10 cellular contexts compared by ENCODE assay signal in the genomic region with DNA sequence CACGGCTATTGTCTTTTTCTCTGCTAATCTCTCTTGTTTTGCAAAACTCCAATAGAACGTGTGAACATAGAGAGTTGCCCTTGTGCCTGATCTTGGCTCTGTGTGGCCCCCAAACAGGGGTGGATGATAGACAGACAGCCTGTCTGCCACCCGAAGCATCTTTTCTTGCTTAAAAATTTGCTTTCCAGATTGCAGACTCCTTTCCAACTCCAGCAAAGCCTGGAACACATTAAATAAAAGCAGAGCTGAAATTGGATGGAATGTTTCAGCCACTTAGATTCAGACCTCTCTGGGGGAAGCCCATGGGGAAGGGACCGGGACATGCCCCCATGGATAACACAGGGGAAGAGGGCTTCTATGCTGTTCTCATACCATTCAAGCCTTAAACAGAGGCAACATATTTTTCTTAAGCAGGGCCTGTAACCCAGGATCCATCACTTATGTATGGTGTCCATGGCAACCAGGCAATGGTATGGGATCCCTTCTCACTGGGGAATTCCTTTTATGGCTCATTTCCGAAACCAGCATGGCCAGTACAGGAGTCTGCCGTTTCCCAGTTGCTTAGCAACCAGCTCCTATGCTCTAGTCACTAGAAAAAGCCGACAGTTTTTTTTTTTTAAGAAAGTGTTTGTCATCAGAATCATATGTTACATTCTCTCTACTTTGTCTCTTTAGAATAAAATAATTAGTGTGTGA.
DNase-seq lines count a peak whose midpoint lies in the region; ATAC-seq and TF ChIP-seq lines count a peak whose summit lies in the region.
"Had no signal": no experiment of that assay in that cellular context is flagged by ENCODE, and none has a peak within 500 bp of the region (broad histone marks: within the 10 kb centered on the region; RNA-seq: fewer than 3 reads in every experiment).

No MANE protein-coding gene starts in this region.

- no peaks in the 10 kb centered on the region for H3K9me2 ChIP-seq in SK-N-SH

- H4K20me1 ChIP-seq in SK-N-SH (ENCODE audit: insufficient read depth) = no peaks in the 10 kb centered on the region

- TF ChIP-seq RAD21 in SK-N-SH (IDR thresholded peaks at IDR 0.05; ENCODE audit: low read length) = no peak

- TF ChIP-seq CTCF in SK-N-SH (IDR thresholded peaks at IDR 0.05) (no peak), gastroesophageal sphincter (IDR thresholded peaks at IDR 0.05) (no peak)

- POLR2A ChIA-PET in SK-N-SH (lab: Yijun Ruan, JAX) = interaction anchor here (0.6 kb wide), 1 partner anchor 15 kb away, joined by 4 read pairs; no protein-coding TSS in a partner anchor

- WGBS in SK-N-SH (ENCODE audit: low lambda C conversion rate) = 31% methylated on average over 7 of the region's 7 CpGs
- 41 to 48% methylated on average over 7 of the region's 7 CpGs for WGBS in gastroesophageal sphincter (ENCODE audit: low coverage in 1 of 2), 2 donors

- peaks cover 5% of the 10 kb centered on the region for H3K4me1 ChIP-seq in ACC112 (ENCODE audit: control insufficient read depth, insufficient read depth, low read length, unreplicated experiment)
- peaks cover 9 to 26% of the 10 kb centered on the region in 2 experiments; a peak in 3 of 4 replicates for H3K4me1 ChIP-seq in SK-N-SH (ENCODE audit: control insufficient read depth in 1 of 2, insufficient read depth in 2 of 2, low read depth in 1 of 2, low read length in 1 of 2)
- H3K4me1 ChIP-seq in gastroesophageal sphincter = peaks cover 0 to 8% (median 0%) of the 10 kb centered on the region in 3 donors

- H2AFZ ChIP-seq in ACC112 (ENCODE audit: low read length, unreplicated experiment) = peak overlapping the region; percentile 92
- H2AFZ ChIP-seq in SK-N-SH (ENCODE audit: low read depth) = peak overlapping the region; percentile 53; the same call in 1 of the 2 replicates

- DNase-seq in HT-29 (ENCODE audit: low spot score) = peak; percentile 28
- DNase-seq in SK-N-SH = peak; percentile 81
- DNase-seq in hepatic stellate cell (ENCODE audit: low spot score) = peak; percentile 78
- no peak for DNase-seq in stimulated activated CD4-positive, alpha-beta T cell treated with anti-CD3 and anti-CD28 coated beads, Interleukin-1b, Interleukin-23, amount 100 ng/mL, for 48 hours
- DNase-seq in stimulated activated CD4-positive, alpha-beta T cell treated with anti-CD3 and anti-CD28 coated beads, Interleukin-2, amount 100 ng/mL, for 48 hours = no peak
- DNase-seq: stimulated activated CD4-positive, alpha-beta T cell treated with anti-CD3 and anti-CD28 coated beads, Interleukin-4, amount 100 ng/mL, for 24 hours had no signal

- H3K27ac ChIP-seq in ACC112 (ENCODE audit: low read depth, low read length) (no peak overlapping the region; the same call in 1 of the 2 replicates), SK-N-SH (ENCODE audit: low read depth in 2 of 2, low read length in 1 of 2) (peak overlapping the region; percentile 50 to 89; a peak in 3 of 4 replicates), gastroesophageal sphincter (no peak overlapping the region)
- H3K27ac ChIP-seq: C4-2B had no signal

- H3K79me2 ChIP-seq in ACC112 (ENCODE audit: control insufficient read depth, insufficient read depth, low read length, unreplicated experiment) (no peaks in the 10 kb centered on the region), SK-N-SH (ENCODE audit: insufficient read depth) (no peaks in the 10 kb centered on the region)

- TF ChIP-seq EP300 in SK-N-SH (IDR thresholded peaks at IDR 0.05; ENCODE audit: borderline replicate concordance in 1 of 2, low read depth in 1 of 2, low read length in 1 of 2) (no peak), gastroesophageal sphincter (IDR thresholded peaks at IDR 0.05) (no peak)

- ATAC-seq in HG02798 (IDR thresholded peaks at IDR 0.05; ENCODE audit: poor library complexity, unreplicated experiment) = no peak
- no peak for ATAC-seq in gastroesophageal sphincter

- no peaks in the 10 kb centered on the region for H3F3A ChIP-seq in SK-N-SH (replicated peaks; ENCODE audit: insufficient read depth)

- no peak overlapping the region for H3K4me3 ChIP-seq in ACC112 (ENCODE audit: low read depth, low read length)
- H3K4me3 ChIP-seq in SK-N-SH (ENCODE audit: low read depth in 2 of 2, low read length in 1 of 2) = no peak overlapping the region; a peak in 1 of 4 replicates
- H3K4me3 ChIP-seq in gastroesophageal sphincter = no peak overlapping the region

- no peak for TF ChIP-seq POLR2A in gastroesophageal sphincter (IDR thresholded peaks at IDR 0.05)

- H3K27me3 ChIP-seq in ACC112 (ENCODE audit: insufficient read depth, low read length) = no peaks in the 10 kb centered on the region
- no peaks in the 10 kb centered on the region for H3K27me3 ChIP-seq in SK-N-SH (ENCODE audit: insufficient read depth)
- H3K27me3 ChIP-seq in gastroesophageal sphincter = peaks cover 7% of the 10 kb centered on the region

- H3K9me3 ChIP-seq in SK-N-SH = no peaks in the 10 kb centered on the region
- no peaks in the 10 kb centered on the region for H3K9me3 ChIP-seq in gastroesophageal sphincter

- no peaks in the 10 kb centered on the region for H3K36me3 ChIP-seq in ACC112 (ENCODE audit: insufficient read depth, low read length)
- no peaks in the 10 kb centered on the region for H3K36me3 ChIP-seq in SK-N-SH (replicated peaks in 1 of 2; ENCODE audit: control insufficient read depth in 1 of 2, insufficient read depth in 2 of 2, low read length in 1 of 2)
- no peaks in the 10 kb centered on the region for H3K36me3 ChIP-seq in gastroesophageal sphincter

- H3K4me2 ChIP-seq in SK-N-SH = peak overlapping the region; percentile 51

- H3K9ac ChIP-seq in SK-N-SH = peak overlapping the region; percentile 21; the same call in 1 of the 2 replicates

- CTCF ChIA-PET in SK-N-SH (lab: Yijun Ruan, JAX) = interaction anchor here (1.2 to 2.1 kb wide), 2 partner anchors 13 to 537 kb away, joined by 3 to 6 read pairs; no protein-coding TSS in a partner anchor

TF ChIP-seq in SK-N-SH, 30 proteins besides CTCF, POLR2A, EP300 and RAD21:
- no peak for TF ChIP-seq SIN3A (IDR thresholded peaks at IDR 0.05; ENCODE audit: borderline replicate concordance, low read depth, low read length)
- no peak for TF ChIP-seq TEAD4 (IDR thresholded peaks at IDR 0.05; ENCODE audit: borderline replicate concordance, insufficient read depth)
- TF ChIP-seq, protein P1, sequence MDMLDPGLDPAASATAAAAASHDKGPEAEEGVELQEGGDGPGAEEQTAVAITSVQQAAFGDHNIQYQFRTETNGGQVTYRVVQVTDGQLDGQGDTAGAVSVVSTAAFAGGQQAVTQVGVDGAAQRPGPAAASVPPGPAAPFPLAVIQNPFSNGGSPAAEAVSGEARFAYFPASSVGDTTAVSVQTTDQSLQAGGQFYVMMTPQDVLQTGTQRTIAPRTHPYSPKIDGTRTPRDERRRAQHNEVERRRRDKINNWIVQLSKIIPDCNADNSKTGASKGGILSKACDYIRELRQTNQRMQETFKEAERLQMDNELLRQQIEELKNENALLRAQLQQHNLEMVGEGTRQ (IDR thresholded peaks at IDR 0.05; ENCODE audit: borderline replicate concordance, low read depth, low read length) = no peak
- TF ChIP-seq CHD2 (IDR thresholded peaks at IDR 0.05; ENCODE audit: low read length, partially characterized antibody) = peak; percentile 29
- peak; percentile 20; the same call in 1 of the 2 replicates for TF ChIP-seq TCF12 (IDR thresholded peaks at IDR 0.05)
TF ChIP-seq in SK-N-SH: peak in this region for 2.

Comparison
In these comparisons a context has a peak if more than half of its experiments do, and no peak if none do; other contexts are left out.
1. H3K27ac ChIP-seq: peak in SK-N-SH (2 of 2); none in ACC112 (single experiment) and gastroesophageal sphincter (0 of 4).
2. DNase-seq: peak in HT-29 (single experiment), SK-N-SH (single experiment) and hepatic stellate cell (single experiment); none in stimulated activated CD4-positive, alpha-beta T cell treated with anti-CD3 and anti-CD28 coated beads, Interleukin-1b, Interleukin-23, amount 100 ng/mL, for 48 hours (single experiment) and stimulated activated CD4-positive, alpha-beta T cell treated with anti-CD3 and anti-CD28 coated beads, Interleukin-2, amount 100 ng/mL, for 48 hours (0 of 2).